Comparison of ENCODE assay signal across 20 cellular contexts in the genomic region with DNA sequence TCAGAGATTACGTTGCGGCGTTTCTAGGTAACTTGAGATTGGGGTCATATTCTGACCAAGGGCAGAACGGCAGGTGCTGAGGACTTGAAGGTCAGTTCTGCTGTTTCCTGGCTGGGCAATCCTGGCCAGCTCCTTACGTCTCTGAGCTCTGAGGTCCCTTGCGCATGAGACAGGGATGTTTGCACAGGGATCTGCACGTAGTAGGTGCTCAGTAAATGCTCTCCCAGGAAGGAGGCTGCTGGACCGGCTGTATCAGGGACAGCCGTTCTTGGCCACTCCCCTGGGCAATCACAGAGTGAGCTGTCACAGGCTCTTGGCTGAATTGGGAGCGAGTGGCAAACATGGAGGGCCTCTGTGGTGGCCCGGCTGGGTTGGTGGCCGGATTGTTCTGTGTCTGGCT.
"Had no signal": no experiment of that assay in that cellular context is flagged by ENCODE, and none has a peak within 500 bp of the region (broad histone marks: within the 10 kb centered on the region; RNA-seq: fewer than 3 reads in every experiment).

No MANE protein-coding gene starts in this region.

- H3K4me1 ChIP-seq: foreskin keratinocyte had no signal

- ATAC-seq: activated CD4-positive, alpha-beta T cell treated with anti-CD3 and anti-CD28 coated beads for 36 hours; activated T-cell treated with anti-CD3 and anti-CD28 coated beads, Interleukin-2, amount 50 U/mL, for 4 hours; foreskin keratinocyte; heart left ventricle; left ventricle myocardium superior; natural killer cell treated with Interleukin-12 subunit alpha and Interleukin-12 subunit beta and Interleukin-15 and Interleukin-18, amount 100 ng/mL, for 72 hours had no signal

- H3K27me3 ChIP-seq: foreskin keratinocyte, heart left ventricle, thyroid gland had no signal

- H3K27ac Mint-ChIP-seq: activated B cell treated with CpG ODN at 0.5 μM for 24 hours; activated CD4-positive, alpha-beta T cell treated with anti-CD3 and anti-CD28 coated beads for 36 hours; activated naive CD4-positive, alpha-beta T cell treated with anti-CD3 and anti-CD28 coated beads, Interleukin-2, amount 10 ng/mL, durations not matched to agents 7 days and 5 days had no signal

- H3K4me3 Mint-ChIP-seq: activated B cell treated with CpG ODN at 0.5 μM for 24 hours; activated CD4-positive, alpha-beta T cell treated with anti-CD3 and anti-CD28 coated beads for 36 hours; activated naive CD4-positive, alpha-beta T cell treated with anti-CD3 and anti-CD28 coated beads, Interleukin-2, amount 10 ng/mL, durations not matched to agents 7 days and 5 days; activated T-cell treated with anti-CD3 and anti-CD28 coated beads, Interleukin-2, amount 50 U/mL, for 4 hours; natural killer cell treated with Interleukin-12 subunit alpha and Interleukin-12 subunit beta and Interleukin-15 and Interleukin-18, amount 100 ng/mL, for 72 hours had no signal

- H3K36me3 Mint-ChIP-seq: activated naive CD4-positive, alpha-beta T cell treated with anti-CD3 and anti-CD28 coated beads, Interleukin-2, amount 10 ng/mL, durations not matched to agents 7 days and 5 days; natural killer cell treated with Interleukin-12 subunit alpha and Interleukin-12 subunit beta and Interleukin-15 and Interleukin-18, amount 100 ng/mL, for 72 hours had no signal

- H3K9me3 ChIP-seq: heart left ventricle, thyroid gland had no signal

- H3K27me3 Mint-ChIP-seq: activated B cell treated with CpG ODN at 0.5 μM for 24 hours; activated CD4-positive, alpha-beta T cell treated with anti-CD3 and anti-CD28 coated beads for 36 hours; natural killer cell treated with Interleukin-12 subunit alpha and Interleukin-12 subunit beta and Interleukin-15 and Interleukin-18, amount 100 ng/mL, for 72 hours had no signal

- H3K36me3 ChIP-seq: heart left ventricle, thyroid gland had no signal

- H3K4me1 Mint-ChIP-seq: activated B cell treated with CpG ODN at 0.5 μM for 24 hours; activated naive CD4-positive, alpha-beta T cell treated with anti-CD3 and anti-CD28 coated beads, Interleukin-2, amount 10 ng/mL, durations not matched to agents 7 days and 5 days had no signal

- DNase-seq: activated B cell treated with CpG ODN at 0.5 μM for 24 hours; activated CD4-positive, alpha-beta T cell treated with anti-CD3 and anti-CD28 coated beads for 36 hours; activated CD4-positive, alpha-beta T cell treated with anti-CD3 and anti-CD28 coated beads, Interleukin-2, amount 50 U/mL, for 4 hours; activated CD8-positive, alpha-beta memory T cell treated with anti-CD3 and anti-CD28 coated beads, Interleukin-2, amount 50 U/mL, for 48 hours; activated effector memory CD4-positive, alpha-beta T cell treated with Interleukin-2 at 50 U/mL for 16 hours; activated naive CD4-positive, alpha-beta T cell treated with anti-CD3 and anti-CD28 coated beads, Interleukin-2, amount 10 ng/mL, durations not matched to agents 7 days and 5 days; activated T-cell treated with anti-CD3 and anti-CD28 coated beads, Interleukin-2, amount 50 U/mL, for 4 hours; amygdala; cerebellar nuclear complex; foreskin keratinocyte; heart left ventricle; left ventricle myocardium superior; mammary epithelial cell; midbrain; nucleus accumbens; stimulated activated CD4-positive, alpha-beta T cell treated with anti-CD3 and anti-CD28 coated beads, Interleukin-4, amount 100 ng/mL, for 1 hour; stimulated activated naive CD4-positive, alpha-beta T cell; T-helper 1 cell; thyroid gland had no signal

- H3K27ac ChIP-seq: foreskin keratinocyte, thyroid gland had no signal

- H3K4me3 ChIP-seq: heart left ventricle, thyroid gland had no signal

- H3K9me3 Mint-ChIP-seq: activated B cell treated with CpG ODN at 0.5 μM for 24 hours; activated naive CD4-positive, alpha-beta T cell treated with anti-CD3 and anti-CD28 coated beads, Interleukin-2, amount 10 ng/mL, durations not matched to agents 7 days and 5 days; activated T-cell treated with anti-CD3 and anti-CD28 coated beads, Interleukin-2, amount 50 U/mL, for 4 hours; natural killer cell treated with Interleukin-12 subunit alpha and Interleukin-12 subunit beta and Interleukin-15 and Interleukin-18, amount 100 ng/mL, for 72 hours had no signal
